Comparison of ENCODE assay signal across 11 cellular contexts in genomic region chr9:111916234-111916645, GRCh38. TPM values are rescaled to one million over a fixed set of nuclear protein-coding genes. Genes with fewer than 3 reads are reported as not detected.
DNase-seq lines count a peak whose midpoint lies in the region; ATAC-seq and TF ChIP-seq lines count a peak whose summit lies in the region.
"Had no signal": no experiment of that assay in that cellular context is flagged by ENCODE, and none has a peak within 500 bp of the region (broad histone marks: within the 10 kb centered on the region; RNA-seq: fewer than 3 reads in every experiment).

No MANE protein-coding gene starts in this region.

- H3K27ac ChIP-seq in prostate gland: no peak overlapping the region

- WGBS in prostate gland: 72% methylated on average over 3 of the region's 3 CpGs

- H3K27me3 ChIP-seq in GM06990 (replicated peaks; ENCODE audit: control insufficient read depth, insufficient read depth, low read length) (no peaks in the 10 kb centered on the region), prostate gland (replicated peaks; ENCODE audit: insufficient read depth) (no peaks in the 10 kb centered on the region)

- peaks cover 2% of the 10 kb centered on the region; the same call in 1 of the 2 replicates for H3K36me3 ChIP-seq in GM06990 (ENCODE audit: control insufficient read depth, insufficient read depth, low read length)
- H3K36me3 ChIP-seq in prostate gland: no peaks in the 10 kb centered on the region

- peak; percentile 69 for DNase-seq in GM06990 (ENCODE audit: extremely low read depth, insufficient read length)
- DNase-seq in activated naive CD8-positive, alpha-beta T cell treated with anti-CD3 and anti-CD28 coated beads for 36 hours: peak; percentile 36
- DNase-seq in SIG-M5 treated with dmso at 0.1 percent for 504 hours (lab: John Stamatoyannopoulos, UW; ENCODE audit: unreplicated experiment): no peak
- no peak for DNase-seq in prostate gland (ENCODE audit: low spot score)
- no peak for DNase-seq in superior temporal gyrus (ENCODE audit: extremely low spot score)
- no peak for DNase-seq in NOMO-1 treated with DMSO at 0.1 percent for 48 hours (lab: John Stamatoyannopoulos, UW; ENCODE audit: unreplicated experiment)
- DNase-seq: DMS53, endodermal cell, left ventricle myocardium inferior had no signal

- peak overlapping the region; percentile 32 for H3K4me3 Mint-ChIP-seq in activated naive CD8-positive, alpha-beta T cell treated with anti-CD3 and anti-CD28 coated beads for 36 hours
- H3K4me3 Mint-ChIP-seq: endodermal cell had no signal

- H3K27ac Mint-ChIP-seq in activated naive CD8-positive, alpha-beta T cell treated with anti-CD3 and anti-CD28 coated beads for 36 hours: peak overlapping the region; percentile 87
- H3K27ac Mint-ChIP-seq: endodermal cell had no signal

- no peaks in the 10 kb centered on the region for H3K9me3 ChIP-seq in prostate gland
- H3K9me3 ChIP-seq: left ventricle myocardium inferior had no signal

- H3K4me3 ChIP-seq in GM06990 (replicated peaks; ENCODE audit: low read depth, low read length) (peak overlapping the region; percentile 30), prostate gland (no peak overlapping the region)
- H3K4me3 ChIP-seq: left ventricle myocardium inferior had no signal

- H3K27me3 Mint-ChIP-seq in activated naive CD8-positive, alpha-beta T cell treated with anti-CD3 and anti-CD28 coated beads for 36 hours: no peaks in the 10 kb centered on the region

- no peak for TF ChIP-seq CTCF in GM06990 (IDR thresholded peaks at IDR 0.05; ENCODE audit: insufficient read depth, low read length, poor library complexity, severe bottlenecking)
- no peak for TF ChIP-seq CTCF in prostate gland (IDR thresholded peaks at IDR 0.05)

- no peak for TF ChIP-seq POLR2A in prostate gland (IDR thresholded peaks at IDR 0.05)

- peaks cover 62% of the 10 kb centered on the region for H3K4me1 Mint-ChIP-seq in activated naive CD8-positive, alpha-beta T cell treated with anti-CD3 and anti-CD28 coated beads for 36 hours
- H3K4me1 Mint-ChIP-seq: endodermal cell had no signal

- peaks cover 55% of the 10 kb centered on the region for H3K36me3 Mint-ChIP-seq in activated naive CD8-positive, alpha-beta T cell treated with anti-CD3 and anti-CD28 coated beads for 36 hours

- H3K4me1 ChIP-seq in prostate gland (replicated peaks): no peaks in the 10 kb centered on the region

- intact Hi-C loops in prostate gland (cut with DNase I): no loop called here

- peaks cover 2% of the 10 kb centered on the region for H3K9me3 Mint-ChIP-seq in activated naive CD8-positive, alpha-beta T cell treated with anti-CD3 and anti-CD28 coated beads for 36 hours
- H3K9me3 Mint-ChIP-seq: endodermal cell had no signal

- ATAC-seq in GM19463 (IDR thresholded peaks at IDR 0.05; ENCODE audit: unreplicated experiment) (peak; percentile 52), HG03342 (IDR thresholded peaks at IDR 0.05; ENCODE audit: unreplicated experiment) (peak; percentile 66)

RNA-seq across cellular contexts. Expression of gene UGCG, which starts 19.6 kb away (rescaled TPM):
- 10 to 100 TPM; 28.9 to 29.8 TPM for total RNA-seq in activated naive CD8-positive, alpha-beta T cell treated with anti-CD3 and anti-CD28 coated beads for 36 hours
- 10 to 100 TPM; 23.9 to 42.6 TPM for total RNA-seq in prostate gland

Comparison
In these comparisons a context has a peak if more than half of its experiments do, and no peak if none do; other contexts are left out.
1. DNase-seq: peak in GM06990 (single experiment) and activated naive CD8-positive, alpha-beta T cell treated with anti-CD3 and anti-CD28 coated beads for 36 hours (single experiment); none in SIG-M5 treated with dmso at 0.1 percent for 504 hours (single experiment), prostate gland (single experiment), superior temporal gyrus (single experiment) and NOMO-1 treated with DMSO at 0.1 percent for 48 hours (single experiment).